8 cellular contexts compared by ENCODE assay signal in genomic region chr17:41773190-41773588, GRCh38. TPM values are rescaled to one million over a fixed set of nuclear protein-coding genes. Genes with fewer than 3 reads are reported as not detected.
DNase-seq lines count a peak whose midpoint lies in the region; ATAC-seq and TF ChIP-seq lines count a peak whose summit lies in the region.

No MANE protein-coding gene starts in this region.

- H3K79me2 ChIP-seq in HCT116 (ENCODE audit: insufficient read depth, low read length): peaks cover 61% of the 10 kb centered on the region

- H3K4me3 ChIP-seq in HCT116 (replicated peaks in 1 of 2; ENCODE audit: low read depth in 1 of 2, low read length in 2 of 2): peak overlapping the region in 1 of 2 experiments; percentile 47; a peak in 2 of 4 replicates
- peak overlapping the region in 2 of 12 donors; percentile 8 for H3K4me3 ChIP-seq in heart left ventricle
- no peak overlapping the region for H3K4me3 ChIP-seq in skeletal muscle cell (ENCODE audit: low read depth, low read length)

- H3K27me3 ChIP-seq in HCT116 (ENCODE audit: insufficient read depth, low read length): no peaks in the 10 kb centered on the region
- no peaks in the 10 kb centered on the region for H3K27me3 ChIP-seq in heart left ventricle

- peak overlapping the region; percentile 68 for H3K9ac ChIP-seq in HCT116 (ENCODE audit: low read length)

- H3K4me1 ChIP-seq in HCT116 (ENCODE audit: control insufficient read depth in 1 of 2, insufficient read depth in 2 of 2, low read length in 2 of 2): peaks cover 65 to 69% of the 10 kb centered on the region in 2 experiments
- peaks cover 24 to 72% (median 62%) of the 10 kb centered on the region in 12 donors for H3K4me1 ChIP-seq in heart left ventricle

- H3K4me2 ChIP-seq in HCT116 (ENCODE audit: low read length): peak overlapping the region; percentile 86

- 14 to 33% (median 20%) methylated on average over 1 to 12 of the region's 12 CpGs for WGBS in heart left ventricle, 4 donors

- H3K27ac ChIP-seq in HCT116 (ENCODE audit: low read depth, low read length) (peak overlapping the region; percentile 73), heart left ventricle (peak overlapping the region in 11 of 12 donors; percentile 40 to 97 (median 96))

- intact Hi-C loops in HCT116 (cut with micrococcal nuclease): loop anchor here (2.0 kb wide), 2 partner anchors 14 to 28 kb away; partner anchors contain the start of gene JUP
- intact Hi-C loops in heart left ventricle (cut with DNase I): loop anchor here in 3 of 10 donors (2.0 to 10.0 kb wide), 3 partner anchors 34 to 78 kb away; no protein-coding TSS in a partner anchor

- RAD21 ChIA-PET in HCT116 (lab: Charles Lee; ENCODE audit: low non-redundant PET in 1 of 2, low total read pairs in 2 of 2, uncharacterized antibody in 2 of 2, unreplicated experiment in 2 of 2): interaction anchor here in 1 of 2 experiments (0.7 to 1.3 kb wide), 3 partner anchors 13 to 38 kb away, joined by 3 to 6 read pairs (median 4); partner anchors contain the start of gene P3H4

- no peak for TF ChIP-seq CTCF in HCT116 (IDR thresholded peaks at IDR 0.05 in 2 of 3, conservative IDR thresholded peaks at IDR 0.05 in 1 of 3; ENCODE audit: borderline replicate concordance in 1 of 3, insufficient read depth in 1 of 3, low read depth in 2 of 3, low read length in 2 of 3)
- no peak for TF ChIP-seq CTCF in heart left ventricle (IDR thresholded peaks at IDR 0.05)

- CTCF ChIA-PET in HCT116 (lab: Charles Lee): interaction anchor here (1.3 to 3.6 kb wide), 2 partner anchors 12 to 27 kb away, joined by 6 to 28 read pairs; partner anchors contain the start of gene JUP

- TF ChIP-seq POLR2A in HCT116 (IDR thresholded peaks at IDR 0.05; ENCODE audit: borderline replicate concordance, extremely low read depth, insufficient read depth, insufficient read length) (no peak), heart left ventricle (IDR thresholded peaks at IDR 0.05) (no peak)

- BruUV-seq in HCT116 (replicated peaks; lab: Mats Ljungman, UMichigan): no TSS peak

- TF ChIP-seq RAD21 in HCT116 (IDR thresholded peaks at IDR 0.05; ENCODE audit: low read depth): no peak

- peak; percentile 81 for ATAC-seq in HCT116
- peak; percentile 19 to 69 (median 53) for ATAC-seq in heart left ventricle
- ATAC-seq in GM18870 (IDR thresholded peaks at IDR 0.05; ENCODE audit: unreplicated experiment): no peak

- H3K36me3 ChIP-seq in HCT116 (ENCODE audit: control insufficient read depth in 1 of 2, insufficient read depth in 2 of 2, low read length in 2 of 2) (peaks cover 21 to 22% of the 10 kb centered on the region in 2 experiments; a peak in 3 of 4 replicates), heart left ventricle (peaks cover 0 to 57% (median 41%) of the 10 kb centered on the region in 9 donors)

- peak; percentile 79 for DNase-seq in HCT116 (ENCODE audit: low read depth, low spot score)
- DNase-seq in T1000 (lab: John Stamatoyannopoulos, UW): peak; percentile 70
- DNase-seq in heart left ventricle: peak; percentile 79 to 92 (median 86)
- DNase-seq in skeletal muscle cell (ENCODE audit: low read depth): peak; percentile 51
- no peak for DNase-seq in NCI-H748 treated with DMSO at 0.1 percent for 48 hours (lab: John Stamatoyannopoulos, UW)
- DNase-seq in activated T-cell treated with anti-CD3 and anti-CD28 coated beads, Interleukin-2, amount 50 U/mL, for 48 hours: no peak
- DNase-seq in activated CD4-positive, CD25-positive, alpha-beta regulatory T cell treated with anti-CD3 and anti-CD28 coated beads, Interleukin-2, amount 50 U/mL, for 72 hours: no peak

- no peaks in the 10 kb centered on the region for H3K9me2 ChIP-seq in HCT116 (ENCODE audit: insufficient read depth)

- H3K9me3 ChIP-seq in HCT116 (ENCODE audit: control insufficient read depth in 1 of 2, insufficient read depth in 1 of 2, low read depth in 1 of 2, low read length in 2 of 2) (no peaks in the 10 kb centered on the region), heart left ventricle (no peaks in the 10 kb centered on the region)

- H4K20me1 ChIP-seq in HCT116 (ENCODE audit: insufficient read depth): no peaks in the 10 kb centered on the region

- no peak overlapping the region for H2AFZ ChIP-seq in HCT116 (ENCODE audit: low read depth, low read length, poor library complexity, severe bottlenecking)

- POLR2A ChIA-PET in HCT116 (lab: Charles Lee): interaction anchor here (0.6 to 2.8 kb wide), 8 partner anchors 11 to 1574 kb away, joined by 3 to 29 read pairs (median 4); partner anchors contain the start of genes DNAJC7 and JUP

TF ChIP-seq in HCT116, 20 proteins besides CTCF, POLR2A, EP300 and RAD21:
- TF ChIP-seq REST (IDR thresholded peaks at IDR 0.05; ENCODE audit: low read depth) (no peak), SRF (IDR thresholded peaks at IDR 0.05; ENCODE audit: low read depth) (peak; percentile 99), SIN3A (IDR thresholded peaks at IDR 0.05; ENCODE audit: low read depth) (peak; percentile 68), EZH2 (IDR thresholded peaks at IDR 0.05) (no peak), MAX (IDR thresholded peaks at IDR 0.05) (peak; percentile 73; the same call in 1 of the 2 replicates), YY1 (IDR thresholded peaks at IDR 0.05; ENCODE audit: extremely low read depth, insufficient replicate concordance, low read depth, low read length) (peak; percentile 25), ELF1 (IDR thresholded peaks at IDR 0.05; ENCODE audit: borderline replicate concordance, low read depth) (no peak; the same call in 1 of the 2 replicates), ATF3 (IDR thresholded peaks at IDR 0.05) (no peak), EGR1 (IDR thresholded peaks at IDR 0.05; ENCODE audit: low read depth) (no peak), SP1 (IDR thresholded peaks at IDR 0.05; ENCODE audit: low read depth) (peak; percentile 82), POLR2AphosphoS5 (IDR thresholded peaks at IDR 0.05; ENCODE audit: low read depth, low read length) (peak; percentile 50; the same call in 1 of the 2 replicates), JUND (IDR thresholded peaks at IDR 0.05) (peak; percentile 72; the same call in 1 of the 2 replicates), CBX3 (IDR thresholded peaks at IDR 0.05; ENCODE audit: low read depth) (peak; percentile 56; the same call in 1 of the 2 replicates)

RNA-seq across cellular contexts. Expression of gene JUP, which starts 13.3 kb away (rescaled TPM):
- total RNA-seq in HCT116 (2021; ENCODE audit: unreplicated experiment) (224 TPM), heart left ventricle (100 to 1,000 TPM; 143 to 503 (median 166) TPM)
- polyA plus RNA-seq in HCT116 (2012): 322 and 372 TPM in 2 replicates
- polyA plus RNA-seq in heart left ventricle: 100 to 1,000 TPM in 1 of 2 donors, 10 to 100 TPM in 1; 94.6 to 148 TPM

RNA-seq across cellular contexts. Expression of gene P3H4, which starts 38.6 kb away (rescaled TPM):
- total RNA-seq in HCT116 (2021; ENCODE audit: unreplicated experiment) (23.4 TPM), heart left ventricle (10 to 100 TPM in 1 of 9 donors, 1 to 10 TPM in 8; 2.2 to 10.1 (median 5.3) TPM)
- polyA plus RNA-seq in HCT116 (2012): 17.4 and 22.0 TPM in 2 replicates
- polyA plus RNA-seq in heart left ventricle: 1 to 10 TPM; 4.2 to 9.4 TPM

RNA-seq across cellular contexts. Expression of gene HAP1, which starts 38.7 kb away (rescaled TPM):
- total RNA-seq in HCT116 (2021; ENCODE audit: unreplicated experiment) (3.4 TPM), heart left ventricle (under 1 TPM in 4 of 9 donors, not detected in 5; 0.07 to 0.35 (median 0.10) TPM)
- polyA plus RNA-seq in HCT116 (2012): 2.1 and 3.8 TPM in 2 replicates
- polyA plus RNA-seq in heart left ventricle: under 1 TPM in 1 of 2 donors, not detected in 1; 0.10 TPM

RNA-seq across cellular contexts. Expression of gene FKBP10, which starts 39.6 kb away (rescaled TPM):
- total RNA-seq in HCT116 (2021; ENCODE audit: unreplicated experiment) (78.5 TPM), heart left ventricle (10 to 100 TPM in 5 of 9 donors, 1 to 10 TPM in 4; 6.5 to 40.4 (median 12.5) TPM)
- polyA plus RNA-seq in HCT116 (2012): 70.0 and 93.6 TPM in 2 replicates
- polyA plus RNA-seq in heart left ventricle: 10 to 100 TPM; 11.4 to 25.2 TPM

Comparison
In these comparisons a context has a peak if more than half of its experiments do, and no peak if none do; other contexts are left out.
1. DNase-seq: peak in HCT116 (single experiment), T1000 (single experiment), heart left ventricle (5 of 5) and skeletal muscle cell (single experiment); none in NCI-H748 treated with DMSO at 0.1 percent for 48 hours (single experiment), activated T-cell treated with anti-CD3 and anti-CD28 coated beads, Interleukin-2, amount 50 U/mL, for 48 hours (0 of 2) and activated CD4-positive, CD25-positive, alpha-beta regulatory T cell treated with anti-CD3 and anti-CD28 coated beads, Interleukin-2, amount 50 U/mL, for 72 hours (single experiment).